9 cellular contexts compared by ENCODE assay signal in genomic region chr20:22932236-22932635, GRCh38.
"Had no signal": no experiment of that assay in that cellular context is flagged by ENCODE, and none has a peak within 500 bp of the region (broad histone marks: within the 10 kb centered on the region; RNA-seq: fewer than 3 reads in every experiment).

No MANE protein-coding gene starts in this region.

- H3K9ac ChIP-seq: GM23248 had no signal

- H2AFZ ChIP-seq: GM23248 had no signal

- H3K4me3 ChIP-seq: GM23248, K562 had no signal

- H3K27ac ChIP-seq: GM23248 had no signal

- H3K27ac Mint-ChIP-seq: H9 had no signal

- H3K9me3 Mint-ChIP-seq: H9 had no signal

- ATAC-seq: K562 had no signal

- DNase-seq: GM23248, GOT3, H9, HCEC 1CT, IMR-90, KG1 had no signal

- FAIRE-seq: H54, HTR-8/SVneo, K562 had no signal

- H3K4me3 Mint-ChIP-seq: H9 had no signal
